Comparison of ENCODE assay signal across 9 cellular contexts in the genomic region with DNA sequence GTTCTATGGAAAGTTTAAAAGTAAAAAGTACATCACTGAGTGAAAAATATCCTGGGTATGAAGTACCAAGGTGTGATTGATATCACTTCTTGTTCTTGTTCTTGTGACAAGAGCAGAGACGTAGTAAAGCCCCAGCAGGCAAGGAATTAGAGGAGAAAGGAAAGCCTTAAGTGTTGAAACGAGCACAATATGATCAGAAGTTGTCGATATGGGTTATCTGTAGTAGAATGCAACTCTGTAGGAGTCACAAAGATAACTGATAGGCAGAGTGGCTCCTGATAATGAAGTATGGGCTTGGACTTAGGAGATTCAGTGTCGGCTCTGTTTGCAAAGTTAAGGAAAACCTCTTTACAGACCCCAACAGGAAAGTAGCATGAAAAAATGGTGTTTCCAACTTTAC.
"Had no signal": no experiment of that assay in that cellular context is flagged by ENCODE, and none has a peak within 500 bp of the region (broad histone marks: within the 10 kb centered on the region; RNA-seq: fewer than 3 reads in every experiment).

No MANE protein-coding gene starts in this region.

- H3K9me3 ChIP-seq: HAP-1 had no signal

- ATAC-seq: HCT116, HepG2, K562 had no signal

- H3K4me1 ChIP-seq: HAP-1 had no signal

- H3K27ac ChIP-seq: GM23248 had no signal

- DNase-seq: GM23248, GOT3, H7, HFFc6, KG1 had no signal

- H3K4me3 ChIP-seq: GM23248, HAP-1, K562 had no signal

- H3K36me3 ChIP-seq: HAP-1 had no signal

- H2AFZ ChIP-seq: GM23248 had no signal

- H3K9ac ChIP-seq: GM23248 had no signal
